In genomic region chr1:199089393-199090122, GRCh38 we compare ENCODE assay signal across 8 cellular contexts.
A peak's percentile ranks its signal among the peaks of the same experiment; 100 is the strongest.
DNase-seq lines count a peak whose midpoint lies in the region; ATAC-seq and TF ChIP-seq lines count a peak whose summit lies in the region.

No MANE protein-coding gene starts in this region.

- ATAC-seq in GM19467 (IDR thresholded peaks at IDR 0.05; ENCODE audit: unreplicated experiment): peak; percentile 93
- ATAC-seq in HG03469 (IDR thresholded peaks at IDR 0.05; ENCODE audit: unreplicated experiment): peak; percentile 82

- peaks cover 29% of the 10 kb centered on the region for H3K9me3 Mint-ChIP-seq in activated naive CD4-positive, alpha-beta T cell treated with anti-CD3 and anti-CD28 coated beads, Interleukin-2, amount 10 ng/mL, durations not matched to agents 7 days and 5 days

- H3K36me3 ChIP-seq in DOHH2 (ENCODE audit: control insufficient read depth, low read length): peaks cover 7% of the 10 kb centered on the region
- H3K36me3 ChIP-seq in left ventricle myocardium inferior: no peaks in the 10 kb centered on the region
- H3K36me3 ChIP-seq in Karpas-422 (ENCODE audit: insufficient read depth, low read length): no peaks in the 10 kb centered on the region
- no peaks in the 10 kb centered on the region for H3K36me3 ChIP-seq in WERI-Rb-1

- no peaks in the 10 kb centered on the region for H3K27me3 Mint-ChIP-seq in activated naive CD4-positive, alpha-beta T cell treated with anti-CD3 and anti-CD28 coated beads, Interleukin-2, amount 10 ng/mL, durations not matched to agents 7 days and 5 days

- H3K4me1 Mint-ChIP-seq in activated naive CD4-positive, alpha-beta T cell treated with anti-CD3 and anti-CD28 coated beads, Interleukin-2, amount 10 ng/mL, durations not matched to agents 7 days and 5 days: peaks cover 38% of the 10 kb centered on the region

- no peak overlapping the region for H3K4me3 Mint-ChIP-seq in activated naive CD4-positive, alpha-beta T cell treated with anti-CD3 and anti-CD28 coated beads, Interleukin-2, amount 10 ng/mL, durations not matched to agents 7 days and 5 days

- H3F3A ChIP-seq in DOHH2 (ENCODE audit: control insufficient read depth, insufficient read depth): no peaks in the 10 kb centered on the region

- H3K4me1 ChIP-seq in DOHH2 (ENCODE audit: control insufficient read depth, low read length): peaks cover 38% of the 10 kb centered on the region
- H3K4me1 ChIP-seq in left ventricle myocardium inferior: no peaks in the 10 kb centered on the region
- no peaks in the 10 kb centered on the region for H3K4me1 ChIP-seq in Karpas-422 (ENCODE audit: low read length)

- H3K36me3 Mint-ChIP-seq in activated naive CD4-positive, alpha-beta T cell treated with anti-CD3 and anti-CD28 coated beads, Interleukin-2, amount 10 ng/mL, durations not matched to agents 7 days and 5 days: peaks cover 25% of the 10 kb centered on the region

- DNase-seq in activated naive CD4-positive, alpha-beta T cell treated with anti-CD3 and anti-CD28 coated beads, Interleukin-2, amount 10 ng/mL, durations not matched to agents 7 days and 5 days: peak; percentile 66
- DNase-seq in left ventricle myocardium inferior (no peak), Karpas-422 (no peak), WERI-Rb-1 (no peak), NCI-H1436 (lab: John Stamatoyannopoulos, UW) (no peak)

- H3K27ac ChIP-seq in DOHH2 (ENCODE audit: low read depth, low read length) (peak overlapping the region; percentile 70), left ventricle myocardium inferior (replicated peaks) (no peak overlapping the region), Karpas-422 (ENCODE audit: low read length) (no peak overlapping the region), WERI-Rb-1 (no peak overlapping the region)

- H3K27me3 ChIP-seq in DOHH2 (ENCODE audit: control insufficient read depth, low read length) (no peaks in the 10 kb centered on the region), left ventricle myocardium inferior (ENCODE audit: low read depth) (no peaks in the 10 kb centered on the region), Karpas-422 (ENCODE audit: low read length) (no peaks in the 10 kb centered on the region), WERI-Rb-1 (ENCODE audit: insufficient read depth, low read depth, severe bottlenecking) (no peaks in the 10 kb centered on the region)

- peak overlapping the region; percentile 72 for H3K27ac Mint-ChIP-seq in activated naive CD4-positive, alpha-beta T cell treated with anti-CD3 and anti-CD28 coated beads, Interleukin-2, amount 10 ng/mL, durations not matched to agents 7 days and 5 days

- TF ChIP-seq CTCF in DOHH2 (IDR thresholded peaks at IDR 0.05; ENCODE audit: low read depth, low read length, poor library complexity, severe bottlenecking) (no peak), left ventricle myocardium inferior (IDR thresholded peaks at IDR 0.05; ENCODE audit: borderline replicate concordance) (no peak), WERI-Rb-1 (IDR thresholded peaks at IDR 0.05; ENCODE audit: low read depth, low read length) (no peak)

- H3K9me3 ChIP-seq in DOHH2 (ENCODE audit: control insufficient read depth, insufficient read depth, low read length): peaks cover 2% of the 10 kb centered on the region; the same call in 1 of the 2 replicates
- H3K9me3 ChIP-seq in left ventricle myocardium inferior (replicated peaks): no peaks in the 10 kb centered on the region
- no peaks in the 10 kb centered on the region for H3K9me3 ChIP-seq in Karpas-422 (ENCODE audit: low read length)
- peaks cover 6% of the 10 kb centered on the region for H3K9me3 ChIP-seq in WERI-Rb-1 (ENCODE audit: severe bottlenecking)

- H3K9me2 ChIP-seq in DOHH2 (replicated peaks; ENCODE audit: control insufficient read depth, low read length) (no peaks in the 10 kb centered on the region), Karpas-422 (replicated peaks; ENCODE audit: insufficient read depth, low read length) (no peaks in the 10 kb centered on the region)

- intact Hi-C loops in left ventricle myocardium inferior (cut with micrococcal nuclease): no loop called here

- H3K79me2 ChIP-seq in DOHH2 (ENCODE audit: control insufficient read depth, low read length): peaks cover 4% of the 10 kb centered on the region; the same call in 1 of the 2 replicates
- H3K79me2 ChIP-seq in Karpas-422 (ENCODE audit: low read length): no peaks in the 10 kb centered on the region

- H4K20me1 ChIP-seq in DOHH2 (ENCODE audit: control insufficient read depth, insufficient read depth, low read depth, low read length) (no peaks in the 10 kb centered on the region), Karpas-422 (ENCODE audit: insufficient read depth, low read depth, low read length) (no peaks in the 10 kb centered on the region)

- no peak overlapping the region for H3K9ac ChIP-seq in Karpas-422 (ENCODE audit: low read length)

- peak overlapping the region; percentile 52 for H3K4me3 ChIP-seq in DOHH2 (ENCODE audit: low read length)
- no peak overlapping the region for H3K4me3 ChIP-seq in left ventricle myocardium inferior
- H3K4me3 ChIP-seq in Karpas-422 (ENCODE audit: low read length): no peak overlapping the region
- no peak overlapping the region for H3K4me3 ChIP-seq in WERI-Rb-1 (ENCODE audit: low read depth, low read length)

- CTCF ChIA-PET in activated naive CD4-positive, alpha-beta T cell treated with anti-CD3 and anti-CD28 coated beads, Interleukin-2, amount 10 ng/mL, durations not matched to agents 7 days and 5 days (lab: Charles Lee): interaction anchor here (1.0 kb wide), 1 partner anchor 23 kb away, joined by 3 read pairs; no protein-coding TSS in a partner anchor

- H3K4me2 ChIP-seq in DOHH2 (ENCODE audit: low read length): peak overlapping the region; percentile 63
- H3K4me2 ChIP-seq in Karpas-422 (ENCODE audit: low read depth, low read length, poor library complexity, severe bottlenecking): no peak overlapping the region

- no peak overlapping the region for H2AFZ ChIP-seq in Karpas-422 (ENCODE audit: low read length)
